In genomic region chr12:13178568-13179158, GRCh38 we compare ENCODE assay signal across 12 cellular contexts. TPM values are rescaled to one million over a fixed set of nuclear protein-coding genes. Genes with fewer than 3 reads are reported as not detected.
DNase-seq lines count a peak whose midpoint lies in the region; ATAC-seq and TF ChIP-seq lines count a peak whose summit lies in the region.
"Had no signal": no experiment of that assay in that cellular context is flagged by ENCODE, and none has a peak within 500 bp of the region (broad histone marks: within the 10 kb centered on the region; RNA-seq: fewer than 3 reads in every experiment).

No MANE protein-coding gene starts in this region.

- H3K9me3 ChIP-seq in skeletal muscle tissue (ENCODE audit: control insufficient read depth in 3 of 3, low read length in 3 of 3): no peaks in the 10 kb centered on the region

- intact Hi-C loops in left ventricle myocardium superior (cut with micrococcal nuclease): no loop called here

- H3K9me3 Mint-ChIP-seq in GM23338: no peaks in the 10 kb centered on the region
- H3K9me3 Mint-ChIP-seq: dendritic cell treated with granulocyte-macrophage colony-stimulating factor and Interleukin-4, amounts not matched to agents 40 ng/mL and 50 ng/mL, for 4 days; mesothelial cell of epicardium had no signal

- TF ChIP-seq CTCF in GM23338 (conservative IDR thresholded peaks at IDR 0.05; ENCODE audit: low read depth in 2 of 2): no peak

- DNase-seq in GM23338 (ENCODE audit: low spot score) (no peak), left ventricle myocardium superior (peak; percentile 54), NCI-H510A (lab: John Stamatoyannopoulos, UW) (no peak), CD1c-positive myeloid dendritic cell (ENCODE audit: extremely low spot score) (no peak), NCI-H187 (lab: John Stamatoyannopoulos, UW) (no peak)
- DNase-seq: activated naive CD4-positive, alpha-beta T cell; glutamatergic neuron had no signal

- no peaks in the 10 kb centered on the region for H3K79me2 ChIP-seq in GM23338 (replicated peaks; ENCODE audit: insufficient read depth)

- 0 out of 2 replicates have a peak, but pooled peaks cover 6% of the 10 kb centered on the region for H3F3A ChIP-seq in GM23338 (replicated peaks; ENCODE audit: low read depth)

- 0 out of 2 replicates have a peak overlapping the region, but pooled peaks have one; percentile 47 for H3K27ac Mint-ChIP-seq in GM23338
- H3K27ac Mint-ChIP-seq: dendritic cell treated with granulocyte-macrophage colony-stimulating factor and Interleukin-4, amounts not matched to agents 40 ng/mL and 50 ng/mL, for 4 days had no signal

- H3K27ac ChIP-seq in GM23338 (ENCODE audit: low read depth) (no peak overlapping the region), skeletal muscle tissue (ENCODE audit: low read depth, low read length) (peak overlapping the region; percentile 62)

- H3K36me3 Mint-ChIP-seq in GM23338 (ENCODE audit: low read depth): no peaks in the 10 kb centered on the region
- H3K36me3 Mint-ChIP-seq: mesothelial cell of epicardium had no signal

- peak overlapping the region; percentile 96 for H2AFZ ChIP-seq in GM23338

- TF ChIP-seq POLR2A in GM18505 (IDR thresholded peaks at IDR 0.05; ENCODE audit: borderline replicate concordance, extremely low read depth, insufficient read depth, insufficient read length): no peak

- H3K4me1 ChIP-seq in GM23338 (ENCODE audit: insufficient read depth) (peaks cover 29% of the 10 kb centered on the region), skeletal muscle tissue (ENCODE audit: control insufficient read depth in 3 of 3, insufficient read depth in 3 of 3, low read length in 3 of 3) (peaks cover 9 to 11% (median 11%) of the 10 kb centered on the region in 3 donors)

- no peak overlapping the region for H3K4me3 Mint-ChIP-seq in GM23338
- H3K4me3 Mint-ChIP-seq: dendritic cell treated with granulocyte-macrophage colony-stimulating factor and Interleukin-4, amounts not matched to agents 40 ng/mL and 50 ng/mL, for 4 days had no signal

- 0 out of 2 replicates have a peak, but pooled peaks cover 4% of the 10 kb centered on the region for H3K9me2 ChIP-seq in GM23338 (ENCODE audit: insufficient read depth)

- H3K27me3 Mint-ChIP-seq in GM23338 (ENCODE audit: insufficient read depth, low read depth, poor library complexity): peaks cover 10% of the 10 kb centered on the region

- H3K4me1 Mint-ChIP-seq in GM23338: peaks cover 47% of the 10 kb centered on the region

- H3K36me3 ChIP-seq in GM23338 (ENCODE audit: insufficient read depth) (no peaks in the 10 kb centered on the region), skeletal muscle tissue (ENCODE audit: control insufficient read depth in 3 of 3, insufficient read depth in 3 of 3, low read length in 3 of 3) (no peaks in the 10 kb centered on the region)

- H3K27me3 ChIP-seq in GM23338 (ENCODE audit: insufficient read depth) (no peaks in the 10 kb centered on the region), skeletal muscle tissue (ENCODE audit: control insufficient read depth in 3 of 3, insufficient read depth in 3 of 3, low read length in 3 of 3) (peaks cover 0 to 10% (median 7%) of the 10 kb centered on the region in 3 donors)

- H3K4me3 ChIP-seq in GM23338: no peak overlapping the region
- H3K4me3 ChIP-seq in skeletal muscle tissue (ENCODE audit: low read length in 3 of 3): no peak overlapping the region

- peak overlapping the region; percentile 76; the same call in 1 of the 2 replicates for H3K4me2 ChIP-seq in GM23338

- no peak for ATAC-seq in GM23338
- peak; percentile 9 for ATAC-seq in SK-N-SH treated with all-trans-retinoic acid at 6 μM for 48 hours
- ATAC-seq in left ventricle myocardium superior: peak; percentile 83
- no peak for ATAC-seq in GM18505 (IDR thresholded peaks at IDR 0.05; ENCODE audit: unreplicated experiment)

- no peak overlapping the region for H3K9ac ChIP-seq in skeletal muscle tissue (ENCODE audit: low read depth in 1 of 3, low read length in 3 of 3)

- no peaks in the 10 kb centered on the region for H4K20me1 ChIP-seq in GM23338 (replicated peaks; ENCODE audit: insufficient read depth)

TF ChIP-seq in GM23338, 12 proteins besides CTCF, POLR2A, EP300 and RAD21 (continues in another document):
- TF ChIP-seq POLR2AphosphoS5 (IDR thresholded peaks at IDR 0.05; ENCODE audit: low read depth) (no peak), EZH2phosphoT487 (IDR thresholded peaks at IDR 0.05; ENCODE audit: unreplicated experiment) (no peak), JUNB (IDR thresholded peaks at IDR 0.05; ENCODE audit: unreplicated experiment) (no peak)
- TF ChIP-seq, protein P1, sequence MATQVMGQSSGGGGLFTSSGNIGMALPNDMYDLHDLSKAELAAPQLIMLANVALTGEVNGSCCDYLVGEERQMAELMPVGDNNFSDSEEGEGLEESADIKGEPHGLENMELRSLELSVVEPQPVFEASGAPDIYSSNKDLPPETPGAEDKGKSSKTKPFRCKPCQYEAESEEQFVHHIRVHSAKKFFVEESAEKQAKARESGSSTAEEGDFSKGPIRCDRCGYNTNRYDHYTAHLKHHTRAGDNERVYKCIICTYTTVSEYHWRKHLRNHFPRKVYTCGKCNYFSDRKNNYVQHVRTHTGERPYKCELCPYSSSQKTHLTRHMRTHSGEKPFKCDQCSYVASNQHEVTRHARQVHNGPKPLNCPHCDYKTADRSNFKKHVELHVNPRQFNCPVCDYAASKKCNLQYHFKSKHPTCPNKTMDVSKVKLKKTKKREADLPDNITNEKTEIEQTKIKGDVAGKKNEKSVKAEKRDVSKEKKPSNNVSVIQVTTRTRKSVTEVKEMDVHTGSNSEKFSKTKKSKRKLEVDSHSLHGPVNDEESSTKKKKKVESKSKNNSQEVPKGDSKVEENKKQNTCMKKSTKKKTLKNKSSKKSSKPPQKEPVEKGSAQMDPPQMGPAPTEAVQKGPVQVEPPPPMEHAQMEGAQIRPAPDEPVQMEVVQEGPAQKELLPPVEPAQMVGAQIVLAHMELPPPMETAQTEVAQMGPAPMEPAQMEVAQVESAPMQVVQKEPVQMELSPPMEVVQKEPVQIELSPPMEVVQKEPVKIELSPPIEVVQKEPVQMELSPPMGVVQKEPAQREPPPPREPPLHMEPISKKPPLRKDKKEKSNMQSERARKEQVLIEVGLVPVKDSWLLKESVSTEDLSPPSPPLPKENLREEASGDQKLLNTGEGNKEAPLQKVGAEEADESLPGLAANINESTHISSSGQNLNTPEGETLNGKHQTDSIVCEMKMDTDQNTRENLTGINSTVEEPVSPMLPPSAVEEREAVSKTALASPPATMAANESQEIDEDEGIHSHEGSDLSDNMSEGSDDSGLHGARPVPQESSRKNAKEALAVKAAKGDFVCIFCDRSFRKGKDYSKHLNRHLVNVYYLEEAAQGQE (IDR thresholded peaks at IDR 0.05; ENCODE audit: unreplicated experiment): no peak

TF ChIP-seq in SK-N-SH treated with all-trans-retinoic acid at 6 μM for 48 hours, 23 proteins besides CTCF, POLR2A, EP300 and RAD21:
- TF ChIP-seq PATZ1 (CRISPR knock-in tag; IDR thresholded peaks at IDR 0.05; ENCODE audit: borderline replicate concordance) (no peak), RARB (CRISPR knock-in tag; IDR thresholded peaks at IDR 0.05) (no peak), ZFP3 (CRISPR knock-in tag; IDR thresholded peaks at IDR 0.05) (no peak), POU6F1 (CRISPR knock-in tag; IDR thresholded peaks at IDR 0.05; ENCODE audit: borderline replicate concordance, low read depth) (no peak)
TF ChIP-seq in SK-N-SH treated with all-trans-retinoic acid at 6 μM for 48 hours: peak in this region for 0.

RNA-seq across cellular contexts. Expression of gene EMP1, which starts 17.9 kb away (rescaled TPM):
- total RNA-seq in GM23338 (2014; rRNA removed; shearing (Covaris generic)): 0.07 TPM in 1 of 2 replicates, not detected in the other
- 0.39 and 1.1 TPM in 2 replicates for polyA plus RNA-seq in GM23338 (2016; fragmentation: Nextera tagmentation; extraction: Ambion mirVana)
- total RNA-seq in left ventricle myocardium superior (76.8 TPM), skeletal muscle tissue (40.2 TPM)

Comparison
In these comparisons a context has a peak if more than half of its experiments do, and no peak if none do; other contexts are left out.
1. ATAC-seq: peak in SK-N-SH treated with all-trans-retinoic acid at 6 μM for 48 hours (single experiment) and left ventricle myocardium superior (single experiment); none in GM23338 (single experiment) and GM18505 (single experiment).
2. RNA of gene EMP1, which starts 17.9 kb away (total RNA-seq): 76.8 TPM in left ventricle myocardium superior (single experiment) and 40.2 TPM in skeletal muscle tissue (single experiment); 0.07 TPM in GM23338; every median in the first group is over 10 times any median in the second.